ENCODE assay signal across 8 cellular contexts in genomic region chr17:13337864-13338371, GRCh38.
DNase-seq lines count a peak whose midpoint lies in the region; ATAC-seq, FAIRE-seq and TF ChIP-seq lines count a peak whose summit lies in the region.

No MANE protein-coding gene starts in this region.

- H3K36me3 ChIP-seq in RWPE2 (ENCODE audit: low read depth) (no peaks in the 10 kb centered on the region), endothelial cell of umbilical vein (ENCODE audit: control insufficient read depth in 2 of 2, extremely low read depth in 1 of 2, insufficient read depth in 2 of 2, low read length in 2 of 2) (no peaks in the 10 kb centered on the region), aorta (ENCODE audit: control insufficient read depth in 1 of 2, insufficient read depth in 2 of 2, low read length in 1 of 2) (no peaks in the 10 kb centered on the region)

- H3K4me3 Mint-ChIP-seq in nephron, result peak overlapping the region; percentile 76 to 79 (median 78)

- CTCF ChIA-PET in endothelial cell of umbilical vein (lab: Charles Lee), result interaction anchor here (0.9 to 3.1 kb wide), 3 partner anchors 965 to 1833 kb away, joined by 3 to 13 read pairs (median 9); no protein-coding TSS in a partner anchor

- DNase-seq in DMS153 treated with DMSO at 0.1 percent for 48 hours (lab: John Stamatoyannopoulos, UW; ENCODE audit: unreplicated experiment), result peak; percentile 2
- DNase-seq in HPDE6-E6E7 (ENCODE audit: extremely low spot score), result peak; percentile 16
- no peak for DNase-seq in RWPE2 (ENCODE audit: low spot score)
- DNase-seq in endothelial cell of umbilical vein (ENCODE audit: low read depth, low spot score), result peak; percentile 18
- DNase-seq in aorta, result no peak

- no peaks in the 10 kb centered on the region for H4K20me1 ChIP-seq in endothelial cell of umbilical vein (replicated peaks; ENCODE audit: control insufficient read depth, extremely low read depth, insufficient read depth, low read length)

- no peak overlapping the region for H3K9ac ChIP-seq in endothelial cell of umbilical vein (replicated peaks; ENCODE audit: extremely low read depth, insufficient read depth, low read length)

- H3K27me3 ChIP-seq in RWPE2 (ENCODE audit: insufficient read depth, poor library complexity, severe bottlenecking) (no peaks in the 10 kb centered on the region), endothelial cell of umbilical vein (ENCODE audit: control insufficient read depth in 2 of 2, insufficient read depth in 2 of 2, low read length in 2 of 2) (no peaks in the 10 kb centered on the region), aorta (ENCODE audit: control insufficient read depth in 1 of 2, insufficient read depth in 2 of 2, low read length in 1 of 2) (peaks cover 0 to 6% of the 10 kb centered on the region in 2 donors)

- intact Hi-C loops in endothelial cell of umbilical vein (cut with micrococcal nuclease), result loop anchor here (1.0 to 2.0 kb wide), 3 partner anchors 964 to 1833 kb away; no protein-coding TSS in a partner anchor
- intact Hi-C loops in aorta (cut with DNase I), result loop anchor here in 1 of 2 donors (10.0 kb wide), 1 partner anchor 967 kb away; the partner anchor contains the start of gene HS3ST3B1

- FAIRE-seq in endothelial cell of umbilical vein (lab: Jason Lieb, UNC), result no peak

- WGBS in aorta, 2 donors, result 3 to 5% methylated on average over 12 of the region's 12 CpGs

- no TSS peak for BruUV-seq in endothelial cell of umbilical vein (replicated peaks; lab: Mats Ljungman, UMichigan)

- H3K27ac Mint-ChIP-seq in nephron, result no peak overlapping the region

- dilution Hi-C loops in endothelial cell of umbilical vein (cut with MboI; ENCODE audit: extremely low pct_ligation_motif_present, low sequenced_read_pairs), result no loop called here

- H3K4me2 ChIP-seq in endothelial cell of umbilical vein (ENCODE audit: insufficient read depth, low read length), result peak overlapping the region; percentile 50

- H3K27me3 Mint-ChIP-seq in nephron (ENCODE audit: low read depth), result peaks cover 46% of the 10 kb centered on the region

- H3K36me3 Mint-ChIP-seq in nephron (ENCODE audit: low read depth), result no peaks in the 10 kb centered on the region

- TF ChIP-seq CTCF in RWPE2 (IDR thresholded peaks at IDR 0.05; ENCODE audit: poor library complexity, severe bottlenecking) (peak; percentile 97), endothelial cell of umbilical vein (IDR thresholded peaks at IDR 0.05; ENCODE audit: extremely low read depth in 1 of 2, insufficient read depth in 1 of 2, low read depth in 1 of 2, low read length in 2 of 2) (peak; percentile 42 to 48), nephron (IDR thresholded peaks at IDR 0.05; ENCODE audit: unreplicated experiment in 3 of 3) (peak; percentile 78 to 87 (median 81))

- ATAC-seq in RWPE2 (ENCODE audit: low read depth), result peak; percentile 74
- ATAC-seq in aorta (ENCODE audit: low FRiP score), result no peak
- no peak for ATAC-seq in HG02973 (IDR thresholded peaks at IDR 0.05; ENCODE audit: unreplicated experiment)
- ATAC-seq in HG03108 (IDR thresholded peaks at IDR 0.05; ENCODE audit: unreplicated experiment), result no peak

- H3K4me1 Mint-ChIP-seq in nephron, result no peaks in the 10 kb centered on the region

- H2AFZ ChIP-seq in endothelial cell of umbilical vein (ENCODE audit: low read depth, low read length), result no peak overlapping the region

- H3K4me3 ChIP-seq in RWPE2 (ENCODE audit: severe bottlenecking) (peak overlapping the region; percentile 20), endothelial cell of umbilical vein (replicated peaks in 1 of 3; ENCODE audit: insufficient read depth in 1 of 3, low read depth in 1 of 3, low read length in 3 of 3) (no peak overlapping the region), aorta (ENCODE audit: low read length in 2 of 2) (no peak overlapping the region)

- POLR2A ChIA-PET in endothelial cell of umbilical vein (lab: Charles Lee), result no interaction called here

- TF ChIP-seq POLR2A in endothelial cell of umbilical vein (IDR thresholded peaks at IDR 0.05; ENCODE audit: low read depth, low read length), result no peak

- H3K9me1 ChIP-seq in endothelial cell of umbilical vein (replicated peaks; ENCODE audit: control insufficient read depth, extremely low read depth, insufficient read depth, low read length), result no peaks in the 10 kb centered on the region

- peaks cover 10% of the 10 kb centered on the region for H3K4me1 ChIP-seq in RWPE2 (ENCODE audit: insufficient read depth, poor library complexity, severe bottlenecking)
- H3K4me1 ChIP-seq in endothelial cell of umbilical vein (ENCODE audit: control insufficient read depth, extremely low read depth, insufficient read depth, low read length), result no peaks in the 10 kb centered on the region
- no peaks in the 10 kb centered on the region for H3K4me1 ChIP-seq in aorta (ENCODE audit: control insufficient read depth in 1 of 2, insufficient read depth in 2 of 2, low read length in 2 of 2)

- H3K9me3 ChIP-seq in RWPE2 (ENCODE audit: severe bottlenecking) (no peaks in the 10 kb centered on the region), endothelial cell of umbilical vein (replicated peaks; ENCODE audit: control insufficient read depth, insufficient read depth, low read length) (no peaks in the 10 kb centered on the region), aorta (ENCODE audit: control insufficient read depth, low read length) (peaks cover 1% of the 10 kb centered on the region)

- H3K79me2 ChIP-seq in endothelial cell of umbilical vein (ENCODE audit: control insufficient read depth, insufficient read depth, low read length), result no peaks in the 10 kb centered on the region

- H3K27ac ChIP-seq in RWPE2 (ENCODE audit: poor library complexity, severe bottlenecking), result peak overlapping the region; percentile 36
- no peak overlapping the region for H3K27ac ChIP-seq in endothelial cell of umbilical vein (ENCODE audit: insufficient read depth, low read depth, low read length)
- H3K27ac ChIP-seq in aorta (ENCODE audit: low read depth in 1 of 2, low read length in 2 of 2), result no peak overlapping the region

- H3K9me3 Mint-ChIP-seq in nephron, result no peaks in the 10 kb centered on the region

TF ChIP-seq in endothelial cell of umbilical vein, 7 proteins besides CTCF, POLR2A, EP300 and RAD21:
- no peak for TF ChIP-seq FOS (IDR thresholded peaks at IDR 0.05; ENCODE audit: borderline replicate concordance, insufficient read depth, low read length)
- no peak for TF ChIP-seq POLR2AphosphoS5 (IDR thresholded peaks at IDR 0.05; ENCODE audit: insufficient read depth, low read depth, low read length)
- TF ChIP-seq EZH2 (IDR thresholded peaks at IDR 0.05; ENCODE audit: borderline replicate concordance, low read depth, low read length, severe bottlenecking), result no peak
- no peak for TF ChIP-seq MAX (IDR thresholded peaks at IDR 0.05; ENCODE audit: insufficient read depth, insufficient read length)
- TF ChIP-seq GATA2 (IDR thresholded peaks at IDR 0.05; ENCODE audit: insufficient read depth, insufficient read length, low read depth, low read length), result no peak
- no peak for TF ChIP-seq JUN (IDR thresholded peaks at IDR 0.05; ENCODE audit: borderline replicate concordance, insufficient read depth, insufficient read length, low read depth)
- no peak for TF ChIP-seq MYC (IDR thresholded peaks at IDR 0.05; ENCODE audit: low read depth, low read length)

Comparison
In these comparisons a context has a peak if more than half of its experiments do, and no peak if none do; other contexts are left out.
1. DNase-seq: peak in DMS153 treated with DMSO at 0.1 percent for 48 hours (single experiment), HPDE6-E6E7 (single experiment) and endothelial cell of umbilical vein (single experiment); none in RWPE2 (single experiment) and aorta (0 of 2).
2. CTCF ChIP-seq: peak in every context shown above with its lines; median percentile 97 in RWPE2; 81 in nephron; 45 in endothelial cell of umbilical vein.